14 cellular contexts compared by ENCODE assay signal in the genomic region with DNA sequence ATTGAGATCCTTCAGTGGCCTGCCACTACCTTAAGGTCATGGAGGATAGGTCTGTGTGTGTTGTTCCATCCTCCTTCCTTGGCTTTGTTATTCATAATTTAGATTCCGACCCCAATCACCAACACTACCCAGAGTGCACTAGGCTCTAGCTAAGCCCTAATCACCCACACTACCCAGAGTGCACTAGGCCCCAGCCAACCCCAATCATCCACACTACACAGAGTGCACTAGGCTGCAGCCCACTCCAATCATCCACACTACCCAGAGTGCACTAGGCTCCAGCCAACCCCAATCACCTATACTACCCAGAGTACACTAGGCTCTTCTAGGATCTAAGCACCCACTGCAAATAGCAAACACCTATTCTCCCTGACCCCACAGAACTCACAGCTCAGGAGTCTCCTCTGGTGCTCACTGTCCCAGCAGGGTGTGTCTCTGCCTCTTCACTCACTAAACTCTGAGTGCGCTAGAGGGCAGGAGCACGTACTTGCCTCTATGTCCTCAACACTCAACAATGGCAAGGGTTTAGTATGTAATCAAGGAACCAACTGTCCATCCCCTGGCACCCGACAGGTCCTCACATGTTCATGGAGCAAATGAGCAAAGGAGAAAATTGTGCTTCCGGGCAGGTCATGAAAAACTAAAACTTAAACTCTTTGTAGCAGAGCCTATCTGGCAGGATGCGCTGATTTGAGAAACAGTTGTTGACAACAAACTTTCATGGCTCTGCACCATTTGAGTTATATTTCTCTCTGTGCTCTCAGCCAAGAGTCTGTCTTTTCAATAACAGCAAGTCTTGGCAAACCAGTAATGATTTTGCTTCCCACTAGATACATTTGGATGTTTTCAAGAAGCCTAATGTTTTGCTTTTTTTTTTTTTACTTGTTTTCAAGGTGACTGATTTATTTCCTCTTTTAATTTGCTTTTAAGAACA. TPM values are rescaled to one million over a fixed set of nuclear protein-coding genes. Genes with fewer than 3 reads are reported as not detected.
DNase-seq lines count a peak whose midpoint lies in the region; ATAC-seq, FAIRE-seq and TF ChIP-seq lines count a peak whose summit lies in the region.
"Had no signal": no experiment of that assay in that cellular context is flagged by ENCODE, and none has a peak within 500 bp of the region (broad histone marks: within the 10 kb centered on the region; RNA-seq: fewer than 3 reads in every experiment).

No MANE protein-coding gene starts in this region.

- H3K4me3 ChIP-seq in Caco-2 (ENCODE audit: low read depth, low read length) (no peak overlapping the region), RWPE2 (ENCODE audit: severe bottlenecking) (no peak overlapping the region), pancreas (no peak overlapping the region)

- no peaks in the 10 kb centered on the region for H3K9me3 ChIP-seq in Caco-2
- no peaks in the 10 kb centered on the region for H3K9me3 ChIP-seq in RWPE2 (ENCODE audit: severe bottlenecking)
- H3K9me3 ChIP-seq in pancreas = no peaks in the 10 kb centered on the region

- intact Hi-C loops in Caco-2 (cut with micrococcal nuclease; ENCODE audit: unreplicated experiment) (loop anchor here (1.0 kb wide), 2 partner anchors 17 to 19 kb away; no protein-coding TSS in a partner anchor), pancreas (cut with DNase I) (loop anchor here in 1 of 3 donors (5.0 kb wide), 1 partner anchor 40 kb away; no protein-coding TSS in a partner anchor), posterior vena cava (cut with DNase I) (no loop called here)

- CTCF ChIA-PET in Caco-2 (lab: Charles Lee) = interaction anchor here (0.6 to 1.4 kb wide), 9 partner anchors 10 to 151 kb away, joined by 3 to 8 read pairs (median 4); partner anchors contain the start of gene SLC22A23
- CTCF ChIA-PET in activated CD4-positive, alpha-beta T cell treated with anti-CD3 and anti-CD28 coated beads, Interleukin-2, amount 10 ng/mL, durations not matched to agents 7 days and 5 days (lab: Charles Lee) = interaction anchor here (1.4 kb wide), 1 partner anchor 12 kb away, joined by 3 read pairs; no protein-coding TSS in a partner anchor

- peak overlapping the region; percentile 63 for H3K4me3 Mint-ChIP-seq in Caco-2 (ENCODE audit: unreplicated experiment)
- H3K4me3 Mint-ChIP-seq in activated T-helper 17 cell treated with anti-CD3 and anti-CD28 coated beads, Interleukin-2, amount 50 U/mL, for 72 hours = no peak overlapping the region
- no peak overlapping the region for H3K4me3 Mint-ChIP-seq in activated CD4-positive, alpha-beta T cell treated with anti-CD3 and anti-CD28 coated beads, Interleukin-2, amount 10 ng/mL, durations not matched to agents 7 days and 5 days
- H3K4me3 Mint-ChIP-seq: activated CD4-positive, alpha-beta memory T cell treated with anti-CD3 and anti-CD28 coated beads, Interleukin-2, amount 10 ng/mL, durations not matched to agents 7 days and 5 days had no signal

- H3K9me3 Mint-ChIP-seq in Caco-2 (ENCODE audit: unreplicated experiment) = no peaks in the 10 kb centered on the region
- no peaks in the 10 kb centered on the region for H3K9me3 Mint-ChIP-seq in activated T-helper 17 cell treated with anti-CD3 and anti-CD28 coated beads, Interleukin-2, amount 50 U/mL, for 72 hours
- no peaks in the 10 kb centered on the region for H3K9me3 Mint-ChIP-seq in activated CD4-positive, alpha-beta T cell treated with anti-CD3 and anti-CD28 coated beads, Interleukin-2, amount 10 ng/mL, durations not matched to agents 7 days and 5 days
- H3K9me3 Mint-ChIP-seq: activated CD4-positive, alpha-beta memory T cell treated with anti-CD3 and anti-CD28 coated beads, Interleukin-2, amount 10 ng/mL, durations not matched to agents 7 days and 5 days had no signal

- no peaks in the 10 kb centered on the region for H3K27me3 ChIP-seq in Caco-2 (replicated peaks; ENCODE audit: control insufficient read depth, insufficient read depth, low read length)
- H3K27me3 ChIP-seq in RWPE2 (ENCODE audit: insufficient read depth, poor library complexity, severe bottlenecking) = no peaks in the 10 kb centered on the region
- H3K27me3 ChIP-seq in foreskin keratinocyte = no peaks in the 10 kb centered on the region
- no peaks in the 10 kb centered on the region for H3K27me3 ChIP-seq in pancreas

- H3K36me3 ChIP-seq in Caco-2 (ENCODE audit: control insufficient read depth, insufficient read depth, low read length) (no peaks in the 10 kb centered on the region), RWPE2 (ENCODE audit: low read depth) (no peaks in the 10 kb centered on the region), pancreas (no peaks in the 10 kb centered on the region)

- no TSS peak for BruUV-seq in Caco-2 (replicated peaks; lab: Mats Ljungman, UMichigan)

- ATAC-seq in RWPE2 (ENCODE audit: low read depth) (peak; percentile 69), foreskin keratinocyte (peak; percentile 88), pancreas (peak; percentile 7 to 21 (median 14))
- ATAC-seq in activated T-helper 17 cell treated with anti-CD3 and anti-CD28 coated beads, Interleukin-2, amount 50 U/mL, for 72 hours (replicated peaks) = no peak

- H3K4me1 ChIP-seq in Caco-2 (peaks cover 88% of the 10 kb centered on the region), RWPE2 (ENCODE audit: insufficient read depth, poor library complexity, severe bottlenecking) (peaks cover 30% of the 10 kb centered on the region), foreskin keratinocyte (peaks cover 12% of the 10 kb centered on the region), pancreas (peaks cover 19 to 78% (median 66%) of the 10 kb centered on the region in 3 donors)

- H3K27me3 Mint-ChIP-seq in Caco-2 (ENCODE audit: insufficient read depth, unreplicated experiment) = no peaks in the 10 kb centered on the region
- no peaks in the 10 kb centered on the region for H3K27me3 Mint-ChIP-seq in activated T-helper 17 cell treated with anti-CD3 and anti-CD28 coated beads, Interleukin-2, amount 50 U/mL, for 72 hours
- H3K27me3 Mint-ChIP-seq in activated CD4-positive, alpha-beta T cell treated with anti-CD3 and anti-CD28 coated beads, Interleukin-2, amount 10 ng/mL, durations not matched to agents 7 days and 5 days = no peaks in the 10 kb centered on the region
- H3K27me3 Mint-ChIP-seq: activated CD4-positive, alpha-beta memory T cell treated with anti-CD3 and anti-CD28 coated beads, Interleukin-2, amount 10 ng/mL, durations not matched to agents 7 days and 5 days had no signal

- WGBS in pancreas, 2 donors = 57 to 58% methylated on average over 6 of the region's 6 CpGs

- DNase-seq in Caco-2 (no peak), RWPE2 (ENCODE audit: low spot score) (no peak), foreskin keratinocyte (peak; percentile 81 to 90), pancreas (no peak), posterior vena cava (ENCODE audit: low spot score) (no peak), SIG-M5 treated with dmso at 0.1 percent for 504 hours (lab: John Stamatoyannopoulos, UW; ENCODE audit: unreplicated experiment) (no peak)
- DNase-seq in activated CD4-positive, alpha-beta T cell treated with anti-CD3 and anti-CD28 coated beads, Interleukin-2, amount 10 ng/mL, durations not matched to agents 7 days and 5 days = no peak
- DNase-seq: activated CD4-positive, alpha-beta memory T cell treated with anti-CD3 and anti-CD28 coated beads, Interleukin-2, amount 10 ng/mL, durations not matched to agents 7 days and 5 days; activated effector memory CD4-positive, alpha-beta T cell treated with anti-CD3 and anti-CD28 coated beads, Interleukin-2, amount 50 U/mL, for 16 hours; effector memory CD4-positive, alpha-beta T cell; glutamatergic neuron; NCI-H1417 treated with DMSO at 0.1 percent for 48 hours; Right ventricle myocardium superior had no signal

- TF ChIP-seq CTCF in Caco-2 (IDR thresholded peaks at IDR 0.05; ENCODE audit: insufficient read depth in 1 of 2, low read depth in 1 of 2, low read length in 1 of 2, severe bottlenecking in 1 of 2, unreplicated experiment in 1 of 2) (no peak), RWPE2 (IDR thresholded peaks at IDR 0.05; ENCODE audit: poor library complexity, severe bottlenecking) (peak; percentile 28), foreskin keratinocyte (conservative IDR thresholded peaks at IDR 0.05) (peak; percentile 67), pancreas (IDR thresholded peaks at IDR 0.05) (no peak)

- FAIRE-seq in pancreas (lab: Jason Lieb, UNC) = no peak

- H3K36me3 Mint-ChIP-seq in Caco-2 (ENCODE audit: insufficient read depth, unreplicated experiment) = peaks cover 55% of the 10 kb centered on the region
- no peaks in the 10 kb centered on the region for H3K36me3 Mint-ChIP-seq in activated T-helper 17 cell treated with anti-CD3 and anti-CD28 coated beads, Interleukin-2, amount 50 U/mL, for 72 hours (ENCODE audit: low read depth)
- H3K36me3 Mint-ChIP-seq in activated CD4-positive, alpha-beta T cell treated with anti-CD3 and anti-CD28 coated beads, Interleukin-2, amount 10 ng/mL, durations not matched to agents 7 days and 5 days (ENCODE audit: low read depth) = no peaks in the 10 kb centered on the region

- peaks cover 64% of the 10 kb centered on the region for H3K4me1 Mint-ChIP-seq in Caco-2 (ENCODE audit: low read depth, unreplicated experiment)
- no peaks in the 10 kb centered on the region for H3K4me1 Mint-ChIP-seq in activated T-helper 17 cell treated with anti-CD3 and anti-CD28 coated beads, Interleukin-2, amount 50 U/mL, for 72 hours
- H3K4me1 Mint-ChIP-seq in activated CD4-positive, alpha-beta T cell treated with anti-CD3 and anti-CD28 coated beads, Interleukin-2, amount 10 ng/mL, durations not matched to agents 7 days and 5 days = no peaks in the 10 kb centered on the region
- H3K4me1 Mint-ChIP-seq: activated CD4-positive, alpha-beta memory T cell treated with anti-CD3 and anti-CD28 coated beads, Interleukin-2, amount 10 ng/mL, durations not matched to agents 7 days and 5 days had no signal

- POLR2A ChIA-PET in Caco-2 (lab: Charles Lee) = interaction anchor here (0.5 to 2.0 kb wide), 7 partner anchors 12 to 417 kb away, joined by 3 to 14 read pairs (median 7); no protein-coding TSS in a partner anchor
- POLR2A ChIA-PET in activated CD4-positive, alpha-beta T cell treated with anti-CD3 and anti-CD28 coated beads, Interleukin-2, amount 10 ng/mL, durations not matched to agents 7 days and 5 days (lab: Charles Lee) = no interaction called here

- H3K27ac Mint-ChIP-seq in Caco-2 (ENCODE audit: unreplicated experiment) = peak overlapping the region; percentile 88
- no peak overlapping the region for H3K27ac Mint-ChIP-seq in activated T-helper 17 cell treated with anti-CD3 and anti-CD28 coated beads, Interleukin-2, amount 50 U/mL, for 72 hours
- no peak overlapping the region for H3K27ac Mint-ChIP-seq in activated CD4-positive, alpha-beta T cell treated with anti-CD3 and anti-CD28 coated beads, Interleukin-2, amount 10 ng/mL, durations not matched to agents 7 days and 5 days
- H3K27ac Mint-ChIP-seq: activated CD4-positive, alpha-beta memory T cell treated with anti-CD3 and anti-CD28 coated beads, Interleukin-2, amount 10 ng/mL, durations not matched to agents 7 days and 5 days had no signal

- peak overlapping the region; percentile 89 for H3K27ac ChIP-seq in RWPE2 (ENCODE audit: poor library complexity, severe bottlenecking)
- peak overlapping the region; percentile 7 for H3K27ac ChIP-seq in foreskin keratinocyte
- H3K27ac ChIP-seq in pancreas = peak overlapping the region; percentile 56 to 76 (median 65)

RNA-seq across cellular contexts. Expression of gene SLC22A23, which starts 54.3 kb away (rescaled TPM):
- total RNA-seq in Caco-2 (2022) (44.9 and 45.5 TPM in 2 replicates), foreskin keratinocyte (2.2 and 2.8 TPM in 2 replicates), pancreas (10 to 100 TPM; 12.6 to 27.9 (median 15.9) TPM), posterior vena cava (1 to 10 TPM; 5.2 to 5.6 TPM)
- polyA plus RNA-seq in foreskin keratinocyte (1.1 and 1.3 TPM in 2 replicates), pancreas (1 to 10 TPM; 4.9 to 7.6 TPM)
- under 1 TPM; 0.13 to 0.45 TPM for total RNA-seq in activated T-helper 17 cell treated with anti-CD3 and anti-CD28 coated beads, Interleukin-2, amount 50 U/mL, for 72 hours
- 1 to 10 TPM; 1.3 TPM for total RNA-seq in activated CD4-positive, alpha-beta T cell treated with anti-CD3 and anti-CD28 coated beads, Interleukin-2, amount 10 ng/mL, durations not matched to agents 7 days and 5 days

Comparison
In these comparisons a context has a peak if more than half of its experiments do, and no peak if none do; other contexts are left out.
1. DNase-seq: peak in foreskin keratinocyte (2 of 2); none in Caco-2 (0 of 2), RWPE2 (single experiment), pancreas (0 of 6), activated CD4-positive, alpha-beta T cell treated with anti-CD3 and anti-CD28 coated beads, Interleukin-2, amount 10 ng/mL, durations not matched to agents 7 days and 5 days (single experiment), posterior vena cava (single experiment) and SIG-M5 treated with dmso at 0.1 percent for 504 hours (single experiment).
2. CTCF ChIP-seq: peak in RWPE2 (single experiment) and foreskin keratinocyte (single experiment); none in Caco-2 (0 of 2) and pancreas (0 of 4).
3. H3K27ac ChIP-seq: peak in every context shown above with its lines; median percentile 89 in RWPE2; 65 in pancreas; 7 in foreskin keratinocyte.